In the genomic region with DNA sequence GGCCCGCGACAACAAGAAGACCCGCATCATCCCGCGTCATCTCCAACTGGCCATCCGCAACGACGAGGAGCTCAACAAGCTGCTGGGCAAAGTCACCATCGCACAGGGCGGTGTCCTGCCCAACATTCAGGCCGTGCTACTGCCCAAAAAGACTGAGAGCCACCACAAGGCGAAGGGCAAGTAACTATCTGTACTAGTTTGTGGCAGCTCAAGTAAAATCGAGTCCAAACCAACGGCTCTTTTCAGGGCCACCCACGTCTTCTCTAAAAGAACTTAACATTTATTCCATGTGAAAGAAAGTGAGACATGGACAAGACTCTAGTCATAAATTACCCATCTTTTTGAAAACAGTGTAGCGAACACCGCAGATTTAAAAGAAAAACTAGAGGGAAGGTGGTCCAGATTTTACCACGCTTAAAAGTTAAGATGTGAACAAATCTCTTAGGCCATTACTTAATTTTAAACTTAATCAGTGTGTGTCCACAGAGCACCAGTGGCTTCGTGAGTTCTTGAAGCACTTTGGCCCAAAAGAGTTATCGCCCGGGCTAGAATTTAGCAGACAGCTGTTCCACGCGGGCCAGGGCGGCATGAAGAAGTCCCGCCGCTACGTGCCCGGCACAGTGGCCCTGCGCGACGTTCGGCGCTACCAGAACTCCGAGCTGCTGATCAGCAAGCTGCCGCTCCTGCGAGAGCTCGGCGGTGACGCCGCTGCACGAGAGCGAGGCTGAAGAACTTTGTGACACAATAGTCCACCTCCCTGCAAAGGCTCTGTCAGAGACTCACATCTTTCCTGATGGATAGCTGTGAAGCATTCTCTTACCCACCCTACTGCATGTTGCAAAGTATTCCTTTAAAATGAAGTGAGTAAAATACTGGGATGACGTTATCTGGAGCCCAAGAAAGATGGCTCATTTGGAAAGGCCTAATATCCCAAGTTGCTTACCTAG, we compare ENCODE assay signal across 1 cellular context.
TF ChIP-seq lines count a peak whose summit lies in the region.

No MANE protein-coding gene starts in this region.

TF ChIP-seq in SK-N-SH, 30 proteins besides CTCF, POLR2A, EP300 and RAD21 (continued from another document):
- TF ChIP-seq, protein P1, sequence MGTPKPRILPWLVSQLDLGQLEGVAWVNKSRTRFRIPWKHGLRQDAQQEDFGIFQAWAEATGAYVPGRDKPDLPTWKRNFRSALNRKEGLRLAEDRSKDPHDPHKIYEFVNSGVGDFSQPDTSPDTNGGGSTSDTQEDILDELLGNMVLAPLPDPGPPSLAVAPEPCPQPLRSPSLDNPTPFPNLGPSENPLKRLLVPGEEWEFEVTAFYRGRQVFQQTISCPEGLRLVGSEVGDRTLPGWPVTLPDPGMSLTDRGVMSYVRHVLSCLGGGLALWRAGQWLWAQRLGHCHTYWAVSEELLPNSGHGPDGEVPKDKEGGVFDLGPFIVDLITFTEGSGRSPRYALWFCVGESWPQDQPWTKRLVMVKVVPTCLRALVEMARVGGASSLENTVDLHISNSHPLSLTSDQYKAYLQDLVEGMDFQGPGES (IDR thresholded peaks at IDR 0.05; ENCODE audit: low read depth, low read length), result no peak
- TF ChIP-seq, protein P2, sequence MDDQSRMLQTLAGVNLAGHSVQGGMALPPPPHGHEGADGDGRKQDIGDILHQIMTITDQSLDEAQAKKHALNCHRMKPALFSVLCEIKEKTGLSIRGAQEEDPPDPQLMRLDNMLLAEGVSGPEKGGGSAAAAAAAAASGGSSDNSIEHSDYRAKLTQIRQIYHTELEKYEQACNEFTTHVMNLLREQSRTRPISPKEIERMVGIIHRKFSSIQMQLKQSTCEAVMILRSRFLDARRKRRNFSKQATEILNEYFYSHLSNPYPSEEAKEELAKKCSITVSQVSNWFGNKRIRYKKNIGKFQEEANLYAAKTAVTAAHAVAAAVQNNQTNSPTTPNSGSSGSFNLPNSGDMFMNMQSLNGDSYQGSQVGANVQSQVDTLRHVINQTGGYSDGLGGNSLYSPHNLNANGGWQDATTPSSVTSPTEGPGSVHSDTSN (IDR thresholded peaks at IDR 0.05), result no peak
- TF ChIP-seq TAF1 (IDR thresholded peaks at IDR 0.05; ENCODE audit: borderline replicate concordance, low read depth, low read length), result no peak; the same call in 1 of the 2 replicates
- TF ChIP-seq, protein P3, sequence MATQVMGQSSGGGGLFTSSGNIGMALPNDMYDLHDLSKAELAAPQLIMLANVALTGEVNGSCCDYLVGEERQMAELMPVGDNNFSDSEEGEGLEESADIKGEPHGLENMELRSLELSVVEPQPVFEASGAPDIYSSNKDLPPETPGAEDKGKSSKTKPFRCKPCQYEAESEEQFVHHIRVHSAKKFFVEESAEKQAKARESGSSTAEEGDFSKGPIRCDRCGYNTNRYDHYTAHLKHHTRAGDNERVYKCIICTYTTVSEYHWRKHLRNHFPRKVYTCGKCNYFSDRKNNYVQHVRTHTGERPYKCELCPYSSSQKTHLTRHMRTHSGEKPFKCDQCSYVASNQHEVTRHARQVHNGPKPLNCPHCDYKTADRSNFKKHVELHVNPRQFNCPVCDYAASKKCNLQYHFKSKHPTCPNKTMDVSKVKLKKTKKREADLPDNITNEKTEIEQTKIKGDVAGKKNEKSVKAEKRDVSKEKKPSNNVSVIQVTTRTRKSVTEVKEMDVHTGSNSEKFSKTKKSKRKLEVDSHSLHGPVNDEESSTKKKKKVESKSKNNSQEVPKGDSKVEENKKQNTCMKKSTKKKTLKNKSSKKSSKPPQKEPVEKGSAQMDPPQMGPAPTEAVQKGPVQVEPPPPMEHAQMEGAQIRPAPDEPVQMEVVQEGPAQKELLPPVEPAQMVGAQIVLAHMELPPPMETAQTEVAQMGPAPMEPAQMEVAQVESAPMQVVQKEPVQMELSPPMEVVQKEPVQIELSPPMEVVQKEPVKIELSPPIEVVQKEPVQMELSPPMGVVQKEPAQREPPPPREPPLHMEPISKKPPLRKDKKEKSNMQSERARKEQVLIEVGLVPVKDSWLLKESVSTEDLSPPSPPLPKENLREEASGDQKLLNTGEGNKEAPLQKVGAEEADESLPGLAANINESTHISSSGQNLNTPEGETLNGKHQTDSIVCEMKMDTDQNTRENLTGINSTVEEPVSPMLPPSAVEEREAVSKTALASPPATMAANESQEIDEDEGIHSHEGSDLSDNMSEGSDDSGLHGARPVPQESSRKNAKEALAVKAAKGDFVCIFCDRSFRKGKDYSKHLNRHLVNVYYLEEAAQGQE (IDR thresholded peaks at IDR 0.05; ENCODE audit: low read depth, low read length), result no peak
- TF ChIP-seq MXI1 (IDR thresholded peaks at IDR 0.05; ENCODE audit: low read depth, low read length), result peak; percentile 76
- no peak for TF ChIP-seq RCOR1 (IDR thresholded peaks at IDR 0.05; ENCODE audit: low read length)
- no peak for TF ChIP-seq TCF12 (IDR thresholded peaks at IDR 0.05)
- peak; percentile 29; the same call in 1 of the 2 replicates for TF ChIP-seq SIN3A (IDR thresholded peaks at IDR 0.05; ENCODE audit: borderline replicate concordance, low read depth, low read length)
- TF ChIP-seq, protein P4, sequence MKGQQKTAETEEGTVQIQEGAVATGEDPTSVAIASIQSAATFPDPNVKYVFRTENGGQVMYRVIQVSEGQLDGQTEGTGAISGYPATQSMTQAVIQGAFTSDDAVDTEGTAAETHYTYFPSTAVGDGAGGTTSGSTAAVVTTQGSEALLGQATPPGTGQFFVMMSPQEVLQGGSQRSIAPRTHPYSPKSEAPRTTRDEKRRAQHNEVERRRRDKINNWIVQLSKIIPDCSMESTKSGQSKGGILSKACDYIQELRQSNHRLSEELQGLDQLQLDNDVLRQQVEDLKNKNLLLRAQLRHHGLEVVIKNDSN (IDR thresholded peaks at IDR 0.05; ENCODE audit: borderline replicate concordance, low read depth), result no peak
- no peak for TF ChIP-seq CHD2 (IDR thresholded peaks at IDR 0.05; ENCODE audit: low read length, partially characterized antibody)
- TF ChIP-seq TEAD4 (IDR thresholded peaks at IDR 0.05; ENCODE audit: borderline replicate concordance, insufficient read depth), result no peak
- no peak for TF ChIP-seq GABPA (IDR thresholded peaks at IDR 0.05; ENCODE audit: low read depth)
- no peak for TF ChIP-seq RFX5 (IDR thresholded peaks at IDR 0.05; ENCODE audit: low read length)
- TF ChIP-seq POLR2AphosphoS5 (IDR thresholded peaks at IDR 0.05; ENCODE audit: low read depth, low read length), result peak; percentile 85
- no peak for TF ChIP-seq ELF1 (IDR thresholded peaks at IDR 0.05)
- no peak for TF ChIP-seq NRF1 (IDR thresholded peaks at IDR 0.05; ENCODE audit: low read depth, low read length)
- TF ChIP-seq FOXJ3 (CRISPR knock-in tag; IDR thresholded peaks at IDR 0.05), result no peak
- no peak for TF ChIP-seq EZH2phosphoT487 (IDR thresholded peaks at IDR 0.05; ENCODE audit: borderline replicate concordance, low read depth)
- TF ChIP-seq, protein P5, sequence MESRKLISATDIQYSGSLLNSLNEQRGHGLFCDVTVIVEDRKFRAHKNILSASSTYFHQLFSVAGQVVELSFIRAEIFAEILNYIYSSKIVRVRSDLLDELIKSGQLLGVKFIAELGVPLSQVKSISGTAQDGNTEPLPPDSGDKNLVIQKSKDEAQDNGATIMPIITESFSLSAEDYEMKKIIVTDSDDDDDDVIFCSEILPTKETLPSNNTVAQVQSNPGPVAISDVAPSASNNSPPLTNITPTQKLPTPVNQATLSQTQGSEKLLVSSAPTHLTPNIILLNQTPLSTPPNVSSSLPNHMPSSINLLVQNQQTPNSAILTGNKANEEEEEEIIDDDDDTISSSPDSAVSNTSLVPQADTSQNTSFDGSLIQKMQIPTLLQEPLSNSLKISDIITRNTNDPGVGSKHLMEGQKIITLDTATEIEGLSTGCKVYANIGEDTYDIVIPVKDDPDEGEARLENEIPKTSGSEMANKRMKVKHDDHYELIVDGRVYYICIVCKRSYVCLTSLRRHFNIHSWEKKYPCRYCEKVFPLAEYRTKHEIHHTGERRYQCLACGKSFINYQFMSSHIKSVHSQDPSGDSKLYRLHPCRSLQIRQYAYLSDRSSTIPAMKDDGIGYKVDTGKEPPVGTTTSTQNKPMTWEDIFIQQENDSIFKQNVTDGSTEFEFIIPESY (IDR thresholded peaks at IDR 0.05; ENCODE audit: borderline replicate concordance, low read depth), result peak; percentile 85; the same call in 1 of the 2 replicates
- TF ChIP-seq SMC3 (IDR thresholded peaks at IDR 0.05; ENCODE audit: low read depth, low read length), result no peak
